Comparison of ENCODE assay signal across 1 cellular context in genomic region chr2:127637236-127637630, GRCh38.
TF ChIP-seq lines count a peak whose summit lies in the region.

No MANE protein-coding gene starts in this region.

TF ChIP-seq in HCT116, 20 proteins besides CTCF, POLR2A, EP300 and RAD21 (continued from another document):
- TF ChIP-seq REST (IDR thresholded peaks at IDR 0.05; ENCODE audit: low read depth) (no peak), CBX3 (IDR thresholded peaks at IDR 0.05; ENCODE audit: low read depth) (no peak)
